Comparison of ENCODE assay signal across 23 cellular contexts in genomic region chr11:119210035-119210434, GRCh38. TPM values are rescaled to one million over a fixed set of nuclear protein-coding genes. Genes with fewer than 3 reads are reported as not detected.
DNase-seq lines count a peak whose midpoint lies in the region; ATAC-seq, FAIRE-seq and TF ChIP-seq lines count a peak whose summit lies in the region.
"Had no signal": no experiment of that assay in that cellular context is flagged by ENCODE, and none has a peak within 500 bp of the region (broad histone marks: within the 10 kb centered on the region; RNA-seq: fewer than 3 reads in every experiment).

No MANE protein-coding gene starts in this region.

- FAIRE-seq in pancreas (lab: Jason Lieb, UNC): no peak

- H3K4me1 Mint-ChIP-seq in CD14-positive monocyte: peaks cover 43% of the 10 kb centered on the region
- peaks cover 35% of the 10 kb centered on the region for H3K4me1 Mint-ChIP-seq in WTC11

- DNase-seq in CD14-positive monocyte (ENCODE audit: low spot score) (no peak), ELF-1 (ENCODE audit: low read depth, low spot score) (peak; percentile 23), WTC11 (ENCODE audit: low spot score) (no peak), kidney tubule cell (ENCODE audit: low spot score) (peak; percentile 29), GM13976 (ENCODE audit: low spot score) (no peak), pancreas (no peak), pons (ENCODE audit: low spot score) (no peak)
- DNase-seq: DND-41; mucosa of descending colon; NCI-H146; NCI-H774; right cardiac atrium; stimulated activated naive CD4-positive, alpha-beta T cell treated with Interleukin-2 at 50 U/mL for 16 hours; T-helper 2 cell; WERI-Rb-1 had no signal

- no peaks in the 10 kb centered on the region for H3K36me3 ChIP-seq in pancreas
- H3K36me3 ChIP-seq: tibial nerve, WERI-Rb-1 had no signal

- no peaks in the 10 kb centered on the region for H3K27me3 Mint-ChIP-seq in CD14-positive monocyte (ENCODE audit: low read depth in 3 of 3)
- H3K27me3 Mint-ChIP-seq in WTC11 (ENCODE audit: low read depth): no peaks in the 10 kb centered on the region
- H3K27me3 Mint-ChIP-seq: activated T-helper 17 cell treated with anti-CD3 and anti-CD28 coated beads, Interleukin-2, amount 50 U/mL, for 72 hours had no signal

- H3K27ac Mint-ChIP-seq in CD14-positive monocyte (peak overlapping the region in 6 of 7 donors; percentile 5 to 86 (median 64)), WTC11 (peak overlapping the region; percentile 82)
- H3K27ac Mint-ChIP-seq: activated T-helper 17 cell treated with anti-CD3 and anti-CD28 coated beads, Interleukin-2, amount 50 U/mL, for 72 hours had no signal

- no peak overlapping the region for H3K4me3 ChIP-seq in pancreas
- H3K4me3 ChIP-seq: mucosa of descending colon, tibial nerve had no signal

- H3K9me3 Mint-ChIP-seq in CD14-positive monocyte (no peaks in the 10 kb centered on the region), WTC11 (no peaks in the 10 kb centered on the region)
- H3K9me3 Mint-ChIP-seq: activated T-helper 17 cell treated with anti-CD3 and anti-CD28 coated beads, Interleukin-2, amount 50 U/mL, for 72 hours had no signal

- CTCF ChIA-PET in WTC11 (lab: Charles Lee): interaction anchor here (1.0 to 1.1 kb wide), 4 partner anchors 14 to 146 kb away, joined by 3 read pairs; partner anchors contain the start of gene DPAGT1

- POLR2A ChIA-PET in WTC11 (lab: Charles Lee): interaction anchor here (0.7 kb wide), 2 partner anchors 57 to 225 kb away, joined by 3 to 4 read pairs; no protein-coding TSS in a partner anchor

- peaks cover 0 to 9% (median 6%) of the 10 kb centered on the region in 3 donors for H3K4me1 ChIP-seq in pancreas

- intact Hi-C loops in CD14-positive monocyte (cut with micrococcal nuclease) (no loop called here), pancreas (cut with DNase I) (no loop called here)

- H3K9me3 ChIP-seq in pancreas: no peaks in the 10 kb centered on the region
- H3K9me3 ChIP-seq: mucosa of descending colon, tibial nerve had no signal

- H3K27ac ChIP-seq in pancreas: no peak overlapping the region
- H3K27ac ChIP-seq: tibial nerve, WERI-Rb-1 had no signal

- ATAC-seq in WTC11 (no peak), GM18520 (IDR thresholded peaks at IDR 0.05; ENCODE audit: unreplicated experiment) (no peak), pancreas (no peak)
- ATAC-seq: activated T-helper 17 cell treated with anti-CD3 and anti-CD28 coated beads, Interleukin-2, amount 50 U/mL, for 72 hours; mucosa of descending colon; right cardiac atrium had no signal

- no peaks in the 10 kb centered on the region for H3K27me3 ChIP-seq in pancreas
- H3K27me3 ChIP-seq: tibial nerve had no signal

- WGBS in pancreas, 2 donors: 80 to 92% methylated on average over 3 of the region's 3 CpGs

- no peak overlapping the region for H3K4me3 Mint-ChIP-seq in CD14-positive monocyte
- no peak overlapping the region for H3K4me3 Mint-ChIP-seq in WTC11
- H3K4me3 Mint-ChIP-seq: activated T-helper 17 cell treated with anti-CD3 and anti-CD28 coated beads, Interleukin-2, amount 50 U/mL, for 72 hours had no signal

- in situ Hi-C loops in GM13976 (cut with MboI; ENCODE audit: low sequenced_read_pairs, unreplicated experiment): no loop called here

- H3K36me3 Mint-ChIP-seq in CD14-positive monocyte: peaks cover 0 to 10% of the 10 kb centered on the region in 2 donors
- peaks cover 3% of the 10 kb centered on the region; the same call in 1 of the 2 replicates for H3K36me3 Mint-ChIP-seq in WTC11

- no peak for TF ChIP-seq CTCF in CD14-positive monocyte (IDR thresholded peaks at IDR 0.05)
- no peak for TF ChIP-seq CTCF in WTC11 (IDR thresholded peaks at IDR 0.05)
- no peak for TF ChIP-seq CTCF in GM13976 (IDR thresholded peaks at IDR 0.05; ENCODE audit: borderline replicate concordance, control extremely low read depth, extremely low read depth, insufficient read depth, missing control alignments)
- TF ChIP-seq CTCF in pancreas (IDR thresholded peaks at IDR 0.05): no peak

TF ChIP-seq in WTC11, 78 proteins besides CTCF, POLR2A, EP300 and RAD21:
- TF ChIP-seq, protein P1, sequence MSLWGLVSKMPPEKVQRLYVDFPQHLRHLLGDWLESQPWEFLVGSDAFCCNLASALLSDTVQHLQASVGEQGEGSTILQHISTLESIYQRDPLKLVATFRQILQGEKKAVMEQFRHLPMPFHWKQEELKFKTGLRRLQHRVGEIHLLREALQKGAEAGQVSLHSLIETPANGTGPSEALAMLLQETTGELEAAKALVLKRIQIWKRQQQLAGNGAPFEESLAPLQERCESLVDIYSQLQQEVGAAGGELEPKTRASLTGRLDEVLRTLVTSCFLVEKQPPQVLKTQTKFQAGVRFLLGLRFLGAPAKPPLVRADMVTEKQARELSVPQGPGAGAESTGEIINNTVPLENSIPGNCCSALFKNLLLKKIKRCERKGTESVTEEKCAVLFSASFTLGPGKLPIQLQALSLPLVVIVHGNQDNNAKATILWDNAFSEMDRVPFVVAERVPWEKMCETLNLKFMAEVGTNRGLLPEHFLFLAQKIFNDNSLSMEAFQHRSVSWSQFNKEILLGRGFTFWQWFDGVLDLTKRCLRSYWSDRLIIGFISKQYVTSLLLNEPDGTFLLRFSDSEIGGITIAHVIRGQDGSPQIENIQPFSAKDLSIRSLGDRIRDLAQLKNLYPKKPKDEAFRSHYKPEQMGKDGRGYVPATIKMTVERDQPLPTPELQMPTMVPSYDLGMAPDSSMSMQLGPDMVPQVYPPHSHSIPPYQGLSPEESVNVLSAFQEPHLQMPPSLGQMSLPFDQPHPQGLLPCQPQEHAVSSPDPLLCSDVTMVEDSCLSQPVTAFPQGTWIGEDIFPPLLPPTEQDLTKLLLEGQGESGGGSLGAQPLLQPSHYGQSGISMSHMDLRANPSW (CRISPR knock-in tag; conservative IDR thresholded peaks at IDR 0.05; ENCODE audit: low read depth): no peak
- TF ChIP-seq, protein P2, sequence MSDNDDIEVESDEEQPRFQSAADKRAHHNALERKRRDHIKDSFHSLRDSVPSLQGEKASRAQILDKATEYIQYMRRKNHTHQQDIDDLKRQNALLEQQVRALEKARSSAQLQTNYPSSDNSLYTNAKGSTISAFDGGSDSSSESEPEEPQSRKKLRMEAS (CRISPR knock-in tag; IDR thresholded peaks at IDR 0.05): no peak
- TF ChIP-seq EMX1 (CRISPR knock-in tag; IDR thresholded peaks at IDR 0.05) (no peak), ELF4 (CRISPR knock-in tag; IDR thresholded peaks at IDR 0.05; ENCODE audit: low read depth) (no peak), PRDM15 (CRISPR knock-in tag; IDR thresholded peaks at IDR 0.05) (no peak), ZNF416 (CRISPR knock-in tag; IDR thresholded peaks at IDR 0.05) (no peak), TP53 (CRISPR knock-in tag; IDR thresholded peaks at IDR 0.05) (no peak), ZBTB21 (CRISPR knock-in tag; IDR thresholded peaks at IDR 0.05; ENCODE audit: borderline replicate concordance) (no peak), ESRRA (CRISPR knock-in tag; IDR thresholded peaks at IDR 0.05; ENCODE audit: borderline replicate concordance) (no peak), ATF2 (CRISPR knock-in tag; IDR thresholded peaks at IDR 0.05; ENCODE audit: borderline replicate concordance, low read depth) (no peak)

RNA-seq across cellular contexts. Expression of gene CBL, which starts 3.9 kb away (rescaled TPM):
- polyA plus RNA-seq in CD14-positive monocyte (10 to 100 TPM in 1 of 2 donors, 1 to 10 TPM in 1; 7.6 to 24.0 TPM), pancreas (1 to 10 TPM; 2.0 to 2.6 TPM)
- total RNA-seq in WTC11 (2021) (45.6 to 47.9 TPM (median 46.7 TPM) in 3 replicates), pancreas (1 to 10 TPM; 3.3 to 9.8 (median 4.3) TPM)

RNA-seq across cellular contexts. Expression of gene NHERF4, which starts 24.8 kb away (rescaled TPM):
- polyA plus RNA-seq in CD14-positive monocyte: under 1 TPM in 1 of 2 donors, not detected in 1; 0.09 TPM
- 0.32 to 0.59 TPM in 2 of 3 replicates, not detected in the other for total RNA-seq in WTC11 (2021)
- total RNA-seq in pancreas: 1 to 10 TPM in 2 of 6 donors, under 1 TPM in 3, not detected in 1; 0.38 to 1.6 (median 0.84) TPM
- polyA plus RNA-seq in pancreas: 1 to 10 TPM; 2.5 to 4.7 TPM
- total RNA-seq: cardiac septum, dermis microvascular lymphatic vessel endothelial cell, HT1080, LHCN-M2, SK-MEL-5 had no signal

RNA-seq across cellular contexts. Expression of gene NLRX1, which starts 41.5 kb away (rescaled TPM):
- polyA plus RNA-seq in CD14-positive monocyte (10 to 100 TPM; 14.2 to 15.5 TPM), pancreas (1 to 10 TPM; 6.5 to 7.9 TPM)
- total RNA-seq in WTC11 (2021) (19.9 to 23.2 TPM (median 20.8 TPM) in 3 replicates), pancreas (10 to 100 TPM in 1 of 6 donors, 1 to 10 TPM in 5; 6.9 to 12.6 (median 7.5) TPM)

Comparison
In these comparisons a context has a peak if more than half of its experiments do, and no peak if none do; other contexts are left out.
1. DNase-seq: peak in ELF-1 (single experiment) and kidney tubule cell (single experiment); none in CD14-positive monocyte (single experiment), WTC11 (single experiment), GM13976 (single experiment), pancreas (0 of 6) and pons (single experiment).